ENCODE assay signal across 8 cellular contexts in genomic region chr7:128343554-128344430, GRCh38. TPM values are rescaled to one million over a fixed set of nuclear protein-coding genes. Genes with fewer than 3 reads are reported as not detected.
DNase-seq lines count a peak whose midpoint lies in the region; ATAC-seq, FAIRE-seq and TF ChIP-seq lines count a peak whose summit lies in the region.

A gene with protein sequence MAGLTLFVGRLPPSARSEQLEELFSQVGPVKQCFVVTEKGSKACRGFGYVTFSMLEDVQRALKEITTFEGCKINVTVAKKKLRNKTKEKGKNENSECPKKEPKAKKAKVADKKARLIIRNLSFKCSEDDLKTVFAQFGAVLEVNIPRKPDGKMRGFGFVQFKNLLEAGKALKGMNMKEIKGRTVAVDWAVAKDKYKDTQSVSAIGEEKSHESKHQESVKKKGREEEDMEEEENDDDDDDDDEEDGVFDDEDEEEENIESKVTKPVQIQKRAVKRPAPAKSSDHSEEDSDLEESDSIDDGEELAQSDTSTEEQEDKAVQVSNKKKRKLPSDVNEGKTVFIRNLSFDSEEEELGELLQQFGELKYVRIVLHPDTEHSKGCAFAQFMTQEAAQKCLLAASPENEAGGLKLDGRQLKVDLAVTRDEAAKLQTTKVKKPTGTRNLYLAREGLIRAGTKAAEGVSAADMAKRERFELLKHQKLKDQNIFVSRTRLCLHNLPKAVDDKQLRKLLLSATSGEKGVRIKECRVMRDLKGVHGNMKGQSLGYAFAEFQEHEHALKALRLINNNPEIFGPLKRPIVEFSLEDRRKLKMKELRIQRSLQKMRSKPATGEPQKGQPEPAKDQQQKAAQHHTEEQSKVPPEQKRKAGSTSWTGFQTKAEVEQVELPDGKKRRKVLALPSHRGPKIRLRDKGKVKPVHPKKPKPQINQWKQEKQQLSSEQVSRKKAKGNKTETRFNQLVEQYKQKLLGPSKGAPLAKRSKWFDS (minus strand): TSS chr7:128343908. CDS start chr7:128343793, 115 bp downstream.

- H3K9me3 ChIP-seq in adipocyte (ENCODE audit: control insufficient read depth, low read length) = no peaks in the 10 kb centered on the region
- H3K9me3 ChIP-seq in transverse colon = no peaks in the 10 kb centered on the region

- H3K36me3 ChIP-seq in adipocyte (ENCODE audit: control insufficient read depth, insufficient read depth, low read length, severe bottlenecking) (peaks cover 11% of the 10 kb centered on the region), transverse colon (peaks cover 0 to 8% (median 3%) of the 10 kb centered on the region in 4 donors)

- H3K4me1 ChIP-seq in adipocyte (ENCODE audit: control insufficient read depth, insufficient read depth, low read length) = peaks cover 29% of the 10 kb centered on the region
- H3K4me1 ChIP-seq in transverse colon = peaks cover 13 to 21% (median 17%) of the 10 kb centered on the region in 4 donors

- intact Hi-C loops in cardiac septum (cut with DNase I) (no loop called here), transverse colon (cut with DNase I; ENCODE audit: low total_unique reads) (no loop called here)

- peak within 1 kb of the TSS; percentile 98 for H3K9ac ChIP-seq in adipocyte (ENCODE audit: low read length)

- ATAC-seq in HG02759 (IDR thresholded peaks at IDR 0.05; ENCODE audit: unreplicated experiment) = peak; percentile 96

- in situ Hi-C loops in transverse colon (cut with MboI; ENCODE audit: low pct_ligation_motif_present in 1 of 4, low pct_unique_long_range_greater_than_20kb in 1 of 4, low sequenced_read_pairs in 3 of 4) = no loop called here

- H3K4me3 ChIP-seq in adipocyte (ENCODE audit: low read length) = peak within 1 kb of the TSS; percentile 99
- peak within 1 kb of the TSS; percentile 55 to 88 (median 67) for H3K4me3 ChIP-seq in transverse colon

- H3K27ac ChIP-seq in transverse colon = peak within 1 kb of the TSS; percentile 81 to 88 (median 87)

- no peak for TF ChIP-seq CTCF in transverse colon (IDR thresholded peaks at IDR 0.05)

- no peak for TF ChIP-seq EP300 in transverse colon (IDR thresholded peaks at IDR 0.05; ENCODE audit: low read depth)

- 12 to 47% methylated on average over 13 to 49 of the region's 49 CpGs for WGBS in transverse colon (ENCODE audit: low coverage in 1 of 2), 2 donors

- peak; percentile 91 for FAIRE-seq in GM12891 (lab: Jason Lieb, UNC)

- DNase-seq in GM12891 (ENCODE audit: insufficient read length, low spot score) (peak; percentile 81), NCI-H128 (lab: John Stamatoyannopoulos, UW; ENCODE audit: unreplicated experiment) (peak; percentile 82), T follicular helper cell (ENCODE audit: low read depth) (peak; percentile 73), adipocyte (ENCODE audit: low read depth) (peak; percentile 97), cardiac septum (ENCODE audit: low spot score) (peak; percentile 92), pons (ENCODE audit: low spot score) (peak; percentile 87), transverse colon (peak; percentile 87)

- H3K27me3 ChIP-seq in adipocyte (replicated peaks; ENCODE audit: control insufficient read depth, insufficient read depth, low read length) (peaks cover 6% of the 10 kb centered on the region), transverse colon (no peaks in the 10 kb centered on the region)

- TF ChIP-seq POLR2A in GM12891 (IDR thresholded peaks at IDR 0.05; ENCODE audit: low read depth, low read length) (peak; percentile 89), transverse colon (IDR thresholded peaks at IDR 0.05) (peak; percentile 63)

TF ChIP-seq in GM12891, 5 proteins besides CTCF, POLR2A, EP300 and RAD21:
- TF ChIP-seq POU2F2 (IDR thresholded peaks at IDR 0.05; ENCODE audit: low read depth, low read length) = peak; percentile 74; the same call in 1 of the 2 replicates
- peak; percentile 79 for TF ChIP-seq TAF1 (IDR thresholded peaks at IDR 0.05; ENCODE audit: low read depth, low read length)
- no peak for TF ChIP-seq PAX5 (IDR thresholded peaks at IDR 0.05; ENCODE audit: insufficient read depth, low read length, severe bottlenecking)
- no peak for TF ChIP-seq SPI1 (IDR thresholded peaks at IDR 0.05; ENCODE audit: low read depth, low read length)
- TF ChIP-seq POLR2AphosphoS5 (IDR thresholded peaks at IDR 0.05; ENCODE audit: low read depth, low read length) = peak; percentile 81

RNA-seq across cellular contexts. Expression of the gene that starts here (rescaled TPM):
- polyA plus RNA-seq in GM12891 (2012; ENCODE audit: low read depth, missing spikeins) = 18.1 TPM
- total RNA-seq in cardiac septum (35.1 TPM), transverse colon (100 to 1,000 TPM in 1 of 4 donors, 10 to 100 TPM in 2, 1 to 10 TPM in 1; 9.0 to 341 (median 34.2) TPM)

Comparison
In these comparisons a context has a peak if more than half of its experiments do, and no peak if none do; other contexts are left out.
1. Peak in every context shown above with its lines: DNase-seq, ATAC-seq, H3K4me3 ChIP-seq and H3K27ac ChIP-seq.